Comparison of ENCODE assay signal across 21 cellular contexts in genomic region chr4:140357868-140358267, GRCh38. TPM values are rescaled to one million over a fixed set of nuclear protein-coding genes. Genes with fewer than 3 reads are reported as not detected.
DNase-seq lines count a peak whose midpoint lies in the region; FAIRE-seq and TF ChIP-seq lines count a peak whose summit lies in the region.
"Had no signal": no experiment of that assay in that cellular context is flagged by ENCODE, and none has a peak within 500 bp of the region (broad histone marks: within the 10 kb centered on the region; RNA-seq: fewer than 3 reads in every experiment).

No MANE protein-coding gene starts in this region.

- H2AFZ ChIP-seq in astrocyte (ENCODE audit: low read depth, low read length) (no peak overlapping the region), hepatocyte (no peak overlapping the region), neural progenitor cell (replicated peaks) (no peak overlapping the region), smooth muscle cell (ENCODE audit: low read depth) (no peak overlapping the region)

- peaks cover 33% of the 10 kb centered on the region for H3F3A ChIP-seq in neural progenitor cell (ENCODE audit: low read depth)
- no peaks in the 10 kb centered on the region for H3F3A ChIP-seq in smooth muscle cell (ENCODE audit: low read depth)

- TF ChIP-seq CTCF in astrocyte (IDR thresholded peaks at IDR 0.05; ENCODE audit: insufficient read depth, low read depth, low read length) (no peak), hepatocyte (IDR thresholded peaks at IDR 0.05; ENCODE audit: poor library complexity) (no peak), neural progenitor cell (IDR thresholded peaks at IDR 0.05) (no peak), smooth muscle cell (IDR thresholded peaks at IDR 0.05; ENCODE audit: borderline replicate concordance, insufficient read depth, poor library complexity, severe bottlenecking) (no peak), thyroid gland (IDR thresholded peaks at IDR 0.05) (no peak)

- no peak overlapping the region for H3K4me3 ChIP-seq in astrocyte (ENCODE audit: insufficient read depth, low read depth, low read length)
- H3K4me3 ChIP-seq in hepatocyte, result no peak overlapping the region
- H3K4me3 ChIP-seq in neural progenitor cell, result no peak overlapping the region
- H3K4me3 ChIP-seq in smooth muscle cell, result no peak overlapping the region
- H3K4me3 ChIP-seq in thyroid gland (replicated peaks in 1 of 3), result no peak overlapping the region

- peaks cover 2% of the 10 kb centered on the region for H3K27me3 ChIP-seq in astrocyte (ENCODE audit: insufficient read depth, low read length)
- H3K27me3 ChIP-seq in hepatocyte, result no peaks in the 10 kb centered on the region
- no peaks in the 10 kb centered on the region for H3K27me3 ChIP-seq in neural progenitor cell
- no peaks in the 10 kb centered on the region for H3K27me3 ChIP-seq in smooth muscle cell (ENCODE audit: low read depth)
- H3K27me3 ChIP-seq in thyroid gland, result no peaks in the 10 kb centered on the region
- H3K27me3 ChIP-seq: BE2C had no signal

- WGBS in hepatocyte (ENCODE audit: low lambda C conversion rate, missing lambda C conversion rate), result 38% methylated on average over 3 of the region's 3 CpGs
- WGBS in smooth muscle cell (ENCODE audit: low lambda C conversion rate), result 56% methylated on average over 3 of the region's 3 CpGs
- WGBS in thyroid gland, 2 donors, result 70 to 77% methylated on average over 3 of the region's 3 CpGs

- H3K4me3 Mint-ChIP-seq in astrocyte (ENCODE audit: unreplicated experiment) (peak overlapping the region; percentile 34), neural progenitor cell (no peak overlapping the region)
- H3K4me3 Mint-ChIP-seq: CD4-positive, CD25-positive, alpha-beta regulatory T cell; CD8-positive, alpha-beta memory T cell; HFFc6; IgD-negative memory B cell had no signal

- H4K20me1 ChIP-seq in astrocyte (ENCODE audit: insufficient read depth, low read length) (no peaks in the 10 kb centered on the region), hepatocyte (ENCODE audit: insufficient read depth, poor library complexity, severe bottlenecking) (no peaks in the 10 kb centered on the region), neural progenitor cell (ENCODE audit: low read depth) (no peaks in the 10 kb centered on the region), smooth muscle cell (ENCODE audit: low read depth) (no peaks in the 10 kb centered on the region)

- H3K27me3 Mint-ChIP-seq in astrocyte (ENCODE audit: low read depth, unreplicated experiment) (no peaks in the 10 kb centered on the region), neural progenitor cell (ENCODE audit: insufficient read depth, low read depth) (peaks cover 4% of the 10 kb centered on the region)

- H3K9me2 ChIP-seq in hepatocyte (replicated peaks; ENCODE audit: insufficient read depth), result no peaks in the 10 kb centered on the region

- H3K4me1 Mint-ChIP-seq in astrocyte (ENCODE audit: low read depth, unreplicated experiment), result peaks cover 10% of the 10 kb centered on the region
- H3K4me1 Mint-ChIP-seq in neural progenitor cell, result peaks cover 12% of the 10 kb centered on the region

- H3K9me3 ChIP-seq in astrocyte (ENCODE audit: insufficient read depth, low read depth, low read length) (no peaks in the 10 kb centered on the region), hepatocyte (ENCODE audit: low read depth) (no peaks in the 10 kb centered on the region), neural progenitor cell (ENCODE audit: low read depth) (no peaks in the 10 kb centered on the region), smooth muscle cell (replicated peaks; ENCODE audit: low read depth) (no peaks in the 10 kb centered on the region), thyroid gland (no peaks in the 10 kb centered on the region)
- H3K9me3 ChIP-seq: BE2C had no signal

- H3K79me2 ChIP-seq in astrocyte (ENCODE audit: insufficient read depth, low read length) (no peaks in the 10 kb centered on the region), hepatocyte (peaks cover 2% of the 10 kb centered on the region), neural progenitor cell (ENCODE audit: low read depth) (no peaks in the 10 kb centered on the region), smooth muscle cell (ENCODE audit: low read depth) (no peaks in the 10 kb centered on the region)

- no peak for TF ChIP-seq POLR2A in thyroid gland (IDR thresholded peaks at IDR 0.05)

- no peak for FAIRE-seq in astrocyte (lab: Jason Lieb, UNC)
- FAIRE-seq: G401.6, GM12891, HTR-8/SVneo had no signal

- intact Hi-C loops in thyroid gland (cut with DNase I), result no loop called here

- no peak for DNase-seq in astrocyte (ENCODE audit: low read depth)
- DNase-seq in hepatocyte (ENCODE audit: low spot score), result no peak
- DNase-seq in neural progenitor cell (ENCODE audit: low spot score), result peak; percentile 60
- no peak for DNase-seq in smooth muscle cell (lab: John Stamatoyannopoulos, UW; ENCODE audit: unreplicated experiment)
- no peak for DNase-seq in NAMALWA (ENCODE audit: low spot score)
- no peak for DNase-seq in thyroid gland
- no peak for DNase-seq in substantia nigra (lab: John Stamatoyannopoulos, UW)
- DNase-seq: BE2C; C1 segment of cervical spinal cord; CD4-positive, CD25-positive, alpha-beta regulatory T cell; CD8-positive, alpha-beta memory T cell; COR-L47; DMS 273 treated with DMSO at 0.1 percent for 48 hours; DMS53; GOT3; H7; HFFc6 had no signal

- H3K27ac Mint-ChIP-seq in astrocyte (ENCODE audit: unreplicated experiment), result no peak overlapping the region
- H3K27ac Mint-ChIP-seq in neural progenitor cell, result peak overlapping the region; percentile 5
- H3K27ac Mint-ChIP-seq: CD4-positive, CD25-positive, alpha-beta regulatory T cell; CD8-positive, alpha-beta memory T cell; HFFc6; IgD-negative memory B cell had no signal

- H3K36me3 ChIP-seq in astrocyte (ENCODE audit: insufficient read depth, low read length), result no peaks in the 10 kb centered on the region
- H3K36me3 ChIP-seq in hepatocyte (replicated peaks; ENCODE audit: insufficient read depth, low read depth), result no peaks in the 10 kb centered on the region
- no peaks in the 10 kb centered on the region for H3K36me3 ChIP-seq in neural progenitor cell
- no peaks in the 10 kb centered on the region for H3K36me3 ChIP-seq in smooth muscle cell (ENCODE audit: low read depth)
- H3K36me3 ChIP-seq in thyroid gland, result no peaks in the 10 kb centered on the region
- H3K36me3 ChIP-seq: BE2C had no signal

- H3K36me3 Mint-ChIP-seq in astrocyte (ENCODE audit: low read depth, unreplicated experiment) (no peaks in the 10 kb centered on the region), neural progenitor cell (no peaks in the 10 kb centered on the region)
- H3K36me3 Mint-ChIP-seq: CD4-positive, CD25-positive, alpha-beta regulatory T cell; CD8-positive, alpha-beta memory T cell; IgD-negative memory B cell had no signal

- no peak overlapping the region for H3K27ac ChIP-seq in astrocyte (ENCODE audit: low read depth, low read length)
- H3K27ac ChIP-seq in hepatocyte, result peak overlapping the region; percentile 19
- no peak overlapping the region for H3K27ac ChIP-seq in neural progenitor cell
- H3K27ac ChIP-seq in smooth muscle cell (ENCODE audit: low read depth), result peak overlapping the region; percentile 6
- no peak overlapping the region for H3K27ac ChIP-seq in thyroid gland
- H3K27ac ChIP-seq in substantia nigra (ENCODE audit: low read depth, low read length, poor library complexity, severe bottlenecking), result no peak overlapping the region

- no peak overlapping the region for H3K9ac ChIP-seq in astrocyte (ENCODE audit: low read length)
- no peak overlapping the region for H3K9ac ChIP-seq in neural progenitor cell
- no peak overlapping the region for H3K9ac ChIP-seq in smooth muscle cell (ENCODE audit: low read depth)

- H3K9me3 Mint-ChIP-seq in astrocyte (ENCODE audit: unreplicated experiment) (no peaks in the 10 kb centered on the region), neural progenitor cell (no peaks in the 10 kb centered on the region)
- H3K9me3 Mint-ChIP-seq: CD8-positive, alpha-beta memory T cell; HFFc6; IgD-negative memory B cell had no signal

- H3K4me2 ChIP-seq in astrocyte (ENCODE audit: low read length) (no peak overlapping the region), hepatocyte (peak overlapping the region; percentile 34), neural progenitor cell (peak overlapping the region; percentile 21), smooth muscle cell (peak overlapping the region; percentile 19)

- H3K4me1 ChIP-seq in astrocyte (ENCODE audit: insufficient read depth, low read length) (no peaks in the 10 kb centered on the region), hepatocyte (ENCODE audit: insufficient read depth) (peaks cover 4% of the 10 kb centered on the region), neural progenitor cell (peaks cover 32% of the 10 kb centered on the region), smooth muscle cell (ENCODE audit: low read depth) (peaks cover 14% of the 10 kb centered on the region), thyroid gland (no peaks in the 10 kb centered on the region)
- H3K4me1 ChIP-seq: BE2C had no signal

RNA-seq across cellular contexts. Expression of gene SCOC, which starts 15.6 kb away (rescaled TPM):
- total RNA-seq in astrocyte (59.1 and 60.8 TPM in 2 replicates), hepatocyte (135 and 136 TPM in 2 replicates), neural progenitor cell (ENCODE audit: low replicate concordance) (94.6 and 170 TPM in 2 replicates), smooth muscle cell (144 and 159 TPM in 2 replicates), thyroid gland (10 to 100 TPM; 62.0 to 71.4 (median 66.0) TPM)
- polyA plus RNA-seq in hepatocyte (79.6 and 82.1 TPM in 2 replicates), smooth muscle cell (76.8 and 86.7 TPM in 2 replicates)

Comparison
In these comparisons a context has a peak if more than half of its experiments do, and no peak if none do; other contexts are left out.
1. H3K27ac ChIP-seq: peak in hepatocyte (single experiment) and smooth muscle cell (single experiment); none in astrocyte (single experiment), neural progenitor cell (single experiment), thyroid gland (0 of 3) and substantia nigra (single experiment).